9 cellular contexts compared by ENCODE assay signal in the genomic region with DNA sequence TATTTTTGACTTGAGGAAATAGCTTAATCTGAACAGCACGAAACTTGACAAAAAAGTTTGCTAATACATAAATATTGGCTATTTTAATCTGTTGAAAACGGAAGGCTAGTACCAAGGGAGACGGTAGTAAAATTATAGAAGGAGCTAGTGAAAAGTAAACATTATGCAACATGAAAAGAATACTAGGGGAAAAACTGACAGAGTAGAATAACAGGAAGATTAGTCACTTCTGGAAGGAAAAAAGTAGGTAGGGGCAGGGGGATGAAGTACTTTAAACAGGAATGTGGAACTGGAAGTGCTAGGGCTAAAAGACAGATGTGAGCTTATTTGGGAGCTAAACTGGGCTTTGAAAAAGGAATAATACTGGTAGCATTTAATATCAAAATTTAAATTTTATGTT.
DNase-seq lines count a peak whose midpoint lies in the region; ATAC-seq and TF ChIP-seq lines count a peak whose summit lies in the region.
"Had no signal": no experiment of that assay in that cellular context is flagged by ENCODE, and none has a peak within 500 bp of the region (broad histone marks: within the 10 kb centered on the region; RNA-seq: fewer than 3 reads in every experiment).

No MANE protein-coding gene starts in this region.

- no peak overlapping the region for H3K4ac ChIP-seq in neuronal stem cell (ENCODE audit: low read length)

- H3K27me3 ChIP-seq in tibial nerve (no peaks in the 10 kb centered on the region), neuronal stem cell (ENCODE audit: control insufficient read depth in 3 of 3, insufficient read depth in 3 of 3, low read depth in 1 of 3, low read length in 3 of 3) (no peaks in the 10 kb centered on the region), GM23338 (ENCODE audit: insufficient read depth) (no peaks in the 10 kb centered on the region)

- H3K4me1 Mint-ChIP-seq in activated CD4-positive, alpha-beta T cell treated with anti-CD3 and anti-CD28 coated beads, Interleukin-2, amount 10 ng/mL, durations not matched to agents 24 days and 14 days = peaks cover 61% of the 10 kb centered on the region
- peaks cover 75% of the 10 kb centered on the region for H3K4me1 Mint-ChIP-seq in activated naive CD8-positive, alpha-beta T cell treated with anti-CD3 and anti-CD28 coated beads for 36 hours
- H3K4me1 Mint-ChIP-seq in immature natural killer cell (peaks cover 82 to 97% of the 10 kb centered on the region in 2 donors), GM23338 (peaks cover 7% of the 10 kb centered on the region)

- TF ChIP-seq POLR2A in tibial nerve (IDR thresholded peaks at IDR 0.05) = no peak

- no peak for DNase-seq in activated CD4-positive, alpha-beta T cell treated with anti-CD3 and anti-CD28 coated beads, Interleukin-2, amount 10 ng/mL, durations not matched to agents 24 days and 14 days
- no peak for DNase-seq in activated CD4-positive, alpha-beta T cell treated with anti-CD3 and anti-CD28 coated beads, Interleukin-2, amount 50 U/mL, for 48 hours
- no peak for DNase-seq in activated naive CD8-positive, alpha-beta T cell treated with anti-CD3 and anti-CD28 coated beads for 36 hours
- DNase-seq in immature natural killer cell (no peak), tibial nerve (ENCODE audit: low spot score in 2 of 2) (no peak), neuronal stem cell (ENCODE audit: low spot score) (no peak), COR-L47 (lab: John Stamatoyannopoulos, UW) (no peak), GM23338 (ENCODE audit: low spot score) (no peak)

- H3K9me3 ChIP-seq in tibial nerve = peaks cover 0 to 6% (median 0%) of the 10 kb centered on the region in 4 donors
- peaks cover 0 to 14% of the 10 kb centered on the region in 2 donors for H3K9me3 ChIP-seq in neuronal stem cell (replicated peaks in 1 of 2; ENCODE audit: control insufficient read depth in 2 of 2, insufficient read depth in 1 of 2, low read depth in 1 of 2, low read length in 2 of 2)

- intact Hi-C loops in activated CD4-positive, alpha-beta T cell treated with anti-CD3 and anti-CD28 coated beads, Interleukin-2, amount 10 ng/mL, durations not matched to agents 24 days and 14 days (cut with micrococcal nuclease) = no loop called here

- no peaks in the 10 kb centered on the region for H3K9me3 Mint-ChIP-seq in activated CD4-positive, alpha-beta T cell treated with anti-CD3 and anti-CD28 coated beads, Interleukin-2, amount 10 ng/mL, durations not matched to agents 24 days and 14 days
- H3K9me3 Mint-ChIP-seq in activated naive CD8-positive, alpha-beta T cell treated with anti-CD3 and anti-CD28 coated beads for 36 hours = peaks cover 7% of the 10 kb centered on the region
- H3K9me3 Mint-ChIP-seq in immature natural killer cell (no peaks in the 10 kb centered on the region), GM23338 (peaks cover 4% of the 10 kb centered on the region; the same call in 1 of the 3 replicates)

- H3K36me3 Mint-ChIP-seq in activated CD4-positive, alpha-beta T cell treated with anti-CD3 and anti-CD28 coated beads, Interleukin-2, amount 10 ng/mL, durations not matched to agents 24 days and 14 days (ENCODE audit: low read depth) = peaks cover 35% of the 10 kb centered on the region
- H3K36me3 Mint-ChIP-seq in activated naive CD8-positive, alpha-beta T cell treated with anti-CD3 and anti-CD28 coated beads for 36 hours = peaks cover 59% of the 10 kb centered on the region
- H3K36me3 Mint-ChIP-seq in immature natural killer cell (peaks cover 0 to 4% (median 3%) of the 10 kb centered on the region in 3 donors), GM23338 (ENCODE audit: low read depth) (peaks cover 8% of the 10 kb centered on the region; the same call in 2 of the 3 replicates)

- TF ChIP-seq CTCF in tibial nerve (IDR thresholded peaks at IDR 0.05) = no peak
- TF ChIP-seq CTCF in GM23338 (conservative IDR thresholded peaks at IDR 0.05; ENCODE audit: low read depth in 2 of 2) = no peak

- no peak for ATAC-seq in GM23338

- H4K20me1 ChIP-seq in GM23338 (replicated peaks; ENCODE audit: insufficient read depth) = no peaks in the 10 kb centered on the region

- H2AFZ ChIP-seq in neuronal stem cell (ENCODE audit: low read length) (no peak overlapping the region), GM23338 (no peak overlapping the region)

- H4K8ac ChIP-seq in neuronal stem cell (ENCODE audit: low read depth, low read length) = no peak overlapping the region

- no peaks in the 10 kb centered on the region for H3K9me2 ChIP-seq in GM23338 (ENCODE audit: insufficient read depth)

- 31 to 45% methylated on average over 3 of the region's 3 CpGs for WGBS in tibial nerve, 2 donors
- no CpG with 5 or more reads among the region's 3 CpGs for WGBS in neuronal stem cell (ENCODE audit: extremely low coverage in 2 of 2, insufficient read length in 2 of 2, insufficient replicate concordance in 1 of 2), 2 donors

- no peak overlapping the region for H3K4me3 ChIP-seq in tibial nerve
- no peak overlapping the region for H3K4me3 ChIP-seq in neuronal stem cell (ENCODE audit: low read length in 2 of 2)
- no peak overlapping the region for H3K4me3 ChIP-seq in GM23338

- H3K27ac Mint-ChIP-seq in activated CD4-positive, alpha-beta T cell treated with anti-CD3 and anti-CD28 coated beads, Interleukin-2, amount 10 ng/mL, durations not matched to agents 24 days and 14 days = peak overlapping the region; percentile 71
- peak overlapping the region; percentile 86 for H3K27ac Mint-ChIP-seq in activated naive CD8-positive, alpha-beta T cell treated with anti-CD3 and anti-CD28 coated beads for 36 hours
- H3K27ac Mint-ChIP-seq in immature natural killer cell (peak overlapping the region; percentile 38 to 86 (median 42)), GM23338 (no peak overlapping the region; the same call in 1 of the 2 replicates)

- no peak overlapping the region for H2BK120ac ChIP-seq in neuronal stem cell (ENCODE audit: low read depth, low read length)

- H2AK5ac ChIP-seq in neuronal stem cell (ENCODE audit: low read depth, low read length) = no peak overlapping the region

- no peak overlapping the region for H2BK5ac ChIP-seq in neuronal stem cell (ENCODE audit: low read length)

- peak overlapping the region; percentile 19 to 76 (median 48) for H3K27ac ChIP-seq in tibial nerve
- H3K27ac ChIP-seq in neuronal stem cell (replicated peaks; ENCODE audit: low read length) = no peak overlapping the region
- no peak overlapping the region for H3K27ac ChIP-seq in GM23338 (ENCODE audit: low read depth)
- H3K27ac ChIP-seq: C4-2B had no signal

- peak overlapping the region; percentile 39 for H3K4me3 Mint-ChIP-seq in activated CD4-positive, alpha-beta T cell treated with anti-CD3 and anti-CD28 coated beads, Interleukin-2, amount 10 ng/mL, durations not matched to agents 24 days and 14 days
- peak overlapping the region; percentile 48 for H3K4me3 Mint-ChIP-seq in activated naive CD8-positive, alpha-beta T cell treated with anti-CD3 and anti-CD28 coated beads for 36 hours
- H3K4me3 Mint-ChIP-seq in immature natural killer cell (peak overlapping the region in 4 of 5 donors; percentile 9 to 59 (median 38)), GM23338 (no peak overlapping the region)

- no peak overlapping the region for H3K14ac ChIP-seq in neuronal stem cell (ENCODE audit: low read length)

- H3K23ac ChIP-seq in neuronal stem cell (ENCODE audit: low read depth, low read length, poor library complexity) = no peak overlapping the region

- H3K4me2 ChIP-seq in neuronal stem cell (ENCODE audit: insufficient read depth, low read length, poor library complexity, severe bottlenecking) (no peak overlapping the region), GM23338 (no peak overlapping the region)

- no peaks in the 10 kb centered on the region for H3F3A ChIP-seq in GM23338 (replicated peaks; ENCODE audit: low read depth)

- H2BK12ac ChIP-seq in neuronal stem cell (ENCODE audit: low read length) = no peak overlapping the region

- no peaks in the 10 kb centered on the region for H3K79me1 ChIP-seq in neuronal stem cell (ENCODE audit: low read depth, low read length)

- H3K27me3 Mint-ChIP-seq in activated CD4-positive, alpha-beta T cell treated with anti-CD3 and anti-CD28 coated beads, Interleukin-2, amount 10 ng/mL, durations not matched to agents 24 days and 14 days = no peaks in the 10 kb centered on the region
- no peaks in the 10 kb centered on the region for H3K27me3 Mint-ChIP-seq in activated naive CD8-positive, alpha-beta T cell treated with anti-CD3 and anti-CD28 coated beads for 36 hours
- H3K27me3 Mint-ChIP-seq in immature natural killer cell (ENCODE audit: low read depth in 3 of 3) (peaks cover 0 to 2% (median 0%) of the 10 kb centered on the region in 3 donors), GM23338 (ENCODE audit: insufficient read depth, low read depth, poor library complexity) (peaks cover 4% of the 10 kb centered on the region)

- H3K4me1 ChIP-seq in tibial nerve = peaks cover 0 to 73% (median 23%) of the 10 kb centered on the region in 4 donors
- no peaks in the 10 kb centered on the region for H3K4me1 ChIP-seq in neuronal stem cell (ENCODE audit: control insufficient read depth in 2 of 2, insufficient read depth in 1 of 2, low read depth in 1 of 2, low read length in 2 of 2)
- no peaks in the 10 kb centered on the region for H3K4me1 ChIP-seq in GM23338 (ENCODE audit: insufficient read depth)

- no peak overlapping the region for H2BK15ac ChIP-seq in neuronal stem cell (ENCODE audit: low read length)

- H3K79me2 ChIP-seq in GM23338 (replicated peaks; ENCODE audit: insufficient read depth) = peaks cover 63% of the 10 kb centered on the region

- no peak overlapping the region for H3K9ac ChIP-seq in neuronal stem cell (ENCODE audit: low read depth, low read length, poor library complexity)

- no peak overlapping the region for H4K91ac ChIP-seq in neuronal stem cell (ENCODE audit: low read depth, low read length, poor library complexity)

- peak; percentile 26 to 84 for TF ChIP-seq EP300 in tibial nerve (IDR thresholded peaks at IDR 0.05)

- no peak overlapping the region for H3K18ac ChIP-seq in neuronal stem cell (ENCODE audit: low read length)

- H3K36me3 ChIP-seq in tibial nerve (peaks cover 0 to 9% (median 0%) of the 10 kb centered on the region in 3 donors), neuronal stem cell (replicated peaks in 1 of 2; ENCODE audit: control insufficient read depth in 2 of 2, insufficient read depth in 2 of 2, low read length in 2 of 2) (no peaks in the 10 kb centered on the region), GM23338 (ENCODE audit: insufficient read depth) (no peaks in the 10 kb centered on the region)

TF ChIP-seq in GM23338, 12 proteins besides CTCF, POLR2A, EP300 and RAD21 (continues in another document):
- TF ChIP-seq CREB1 (CRISPR knock-in tag; IDR thresholded peaks at IDR 0.05; ENCODE audit: low read depth) (no peak), NANOG (IDR thresholded peaks at IDR 0.05; ENCODE audit: borderline replicate concordance) (no peak), ZNF114 (CRISPR knock-in tag; IDR thresholded peaks at IDR 0.05) (no peak)

Comparison
In these comparisons a context has a peak if more than half of its experiments do, and no peak if none do; other contexts are left out.
1. H3K27ac ChIP-seq: peak in tibial nerve (4 of 4); none in neuronal stem cell (single experiment) and GM23338 (single experiment).